Comparison of ENCODE assay signal across 1 cellular context in genomic region chr12:56041579-56042429, GRCh38.
TF ChIP-seq lines count a peak whose summit lies in the region.

RPS26 (plus strand) TSS chr12:56041918; CDS start chr12:56042167, 249 bp downstream.

TF ChIP-seq in HepG2, 621 proteins besides CTCF, POLR2A, EP300 and RAD21 (continued from another document and continues in another):
- TF ChIP-seq, protein P1, sequence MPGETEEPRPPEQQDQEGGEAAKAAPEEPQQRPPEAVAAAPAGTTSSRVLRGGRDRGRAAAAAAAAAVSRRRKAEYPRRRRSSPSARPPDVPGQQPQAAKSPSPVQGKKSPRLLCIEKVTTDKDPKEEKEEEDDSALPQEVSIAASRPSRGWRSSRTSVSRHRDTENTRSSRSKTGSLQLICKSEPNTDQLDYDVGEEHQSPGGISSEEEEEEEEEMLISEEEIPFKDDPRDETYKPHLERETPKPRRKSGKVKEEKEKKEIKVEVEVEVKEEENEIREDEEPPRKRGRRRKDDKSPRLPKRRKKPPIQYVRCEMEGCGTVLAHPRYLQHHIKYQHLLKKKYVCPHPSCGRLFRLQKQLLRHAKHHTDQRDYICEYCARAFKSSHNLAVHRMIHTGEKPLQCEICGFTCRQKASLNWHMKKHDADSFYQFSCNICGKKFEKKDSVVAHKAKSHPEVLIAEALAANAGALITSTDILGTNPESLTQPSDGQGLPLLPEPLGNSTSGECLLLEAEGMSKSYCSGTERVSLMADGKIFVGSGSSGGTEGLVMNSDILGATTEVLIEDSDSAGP (CRISPR knock-in tag; IDR thresholded peaks at IDR 0.05; ENCODE audit: borderline replicate concordance), result peak; percentile 84; the same call in 1 of the 2 replicates
- TF ChIP-seq NPAS2 (CRISPR knock-in tag; IDR thresholded peaks at IDR 0.05; ENCODE audit: borderline replicate concordance) (no peak), ZNF691 (CRISPR knock-in tag; IDR thresholded peaks at IDR 0.05; ENCODE audit: borderline replicate concordance, low read depth) (0 out of 2 replicates have a peak, but pooled peaks have one; percentile 11), MED8 (CRISPR knock-in tag; IDR thresholded peaks at IDR 0.05; ENCODE audit: insufficient replicate concordance) (no peak), SIN3B (IDR thresholded peaks at IDR 0.05; ENCODE audit: low read length) (0 out of 2 replicates have a peak, but pooled peaks have one; percentile 53), ZNF34 (CRISPR knock-in tag; IDR thresholded peaks at IDR 0.05; ENCODE audit: borderline replicate concordance) (no peak), SIN3A (IDR thresholded peaks at IDR 0.05; ENCODE audit: borderline replicate concordance, low read depth, low read length) (0 out of 2 replicates have a peak, but pooled peaks have one; percentile 76), SOX5 (CRISPR knock-in tag; IDR thresholded peaks at IDR 0.05; ENCODE audit: borderline replicate concordance) (peak; percentile 57; the same call in 1 of the 2 replicates), LCORL (IDR thresholded peaks at IDR 0.05) (no peak), LCORL (CRISPR knock-in tag; IDR thresholded peaks at IDR 0.05) (0 out of 2 replicates have a peak, but pooled peaks have one; percentile 3), TBP (CRISPR knock-in tag; IDR thresholded peaks at IDR 0.05) (no peak), NCOR1 (IDR thresholded peaks at IDR 0.05; ENCODE audit: borderline replicate concordance, low read length) (peak; percentile 47; the same call in 1 of the 2 replicates), FOXC1 (CRISPR knock-in tag; IDR thresholded peaks at IDR 0.05; ENCODE audit: borderline replicate concordance) (0 out of 2 replicates have a peak, but pooled peaks have one; percentile 31), ZNF577 (CRISPR knock-in tag; IDR thresholded peaks at IDR 0.05; ENCODE audit: borderline replicate concordance, low read depth) (no peak), SP1 (IDR thresholded peaks at IDR 0.05) (no peak), SP1 (CRISPR knock-in tag; IDR thresholded peaks at IDR 0.05) (peak; percentile 78), ARID4A (CRISPR knock-in tag; IDR thresholded peaks at IDR 0.05; ENCODE audit: borderline replicate concordance) (peak; percentile 90), SMARCC2 (IDR thresholded peaks at IDR 0.05) (no peak), ZNF101 (CRISPR knock-in tag; IDR thresholded peaks at IDR 0.05; ENCODE audit: borderline replicate concordance, low read depth) (no peak), MAX (IDR thresholded peaks at IDR 0.05) (peak; percentile 83), SRSF9 (IDR thresholded peaks at IDR 0.05; ENCODE audit: borderline replicate concordance, insufficient read depth, low read depth, low read length, poor library complexity, severe bottlenecking) (no peak), SMC3 (IDR thresholded peaks at IDR 0.05; ENCODE audit: low read length) (peak; percentile 39; the same call in 1 of the 2 replicates), LBX2 (CRISPR knock-in tag; IDR thresholded peaks at IDR 0.05; ENCODE audit: borderline replicate concordance) (no peak), ZNF737 (CRISPR knock-in tag; IDR thresholded peaks at IDR 0.05; ENCODE audit: borderline replicate concordance) (0 out of 2 replicates have a peak, but pooled peaks have one; percentile 22), ZNF597 (CRISPR knock-in tag; IDR thresholded peaks at IDR 0.05) (no peak), ZNF572 (CRISPR knock-in tag; IDR thresholded peaks at IDR 0.05) (no peak; the same call in 1 of the 2 replicates)
- TF ChIP-seq, protein P2, sequence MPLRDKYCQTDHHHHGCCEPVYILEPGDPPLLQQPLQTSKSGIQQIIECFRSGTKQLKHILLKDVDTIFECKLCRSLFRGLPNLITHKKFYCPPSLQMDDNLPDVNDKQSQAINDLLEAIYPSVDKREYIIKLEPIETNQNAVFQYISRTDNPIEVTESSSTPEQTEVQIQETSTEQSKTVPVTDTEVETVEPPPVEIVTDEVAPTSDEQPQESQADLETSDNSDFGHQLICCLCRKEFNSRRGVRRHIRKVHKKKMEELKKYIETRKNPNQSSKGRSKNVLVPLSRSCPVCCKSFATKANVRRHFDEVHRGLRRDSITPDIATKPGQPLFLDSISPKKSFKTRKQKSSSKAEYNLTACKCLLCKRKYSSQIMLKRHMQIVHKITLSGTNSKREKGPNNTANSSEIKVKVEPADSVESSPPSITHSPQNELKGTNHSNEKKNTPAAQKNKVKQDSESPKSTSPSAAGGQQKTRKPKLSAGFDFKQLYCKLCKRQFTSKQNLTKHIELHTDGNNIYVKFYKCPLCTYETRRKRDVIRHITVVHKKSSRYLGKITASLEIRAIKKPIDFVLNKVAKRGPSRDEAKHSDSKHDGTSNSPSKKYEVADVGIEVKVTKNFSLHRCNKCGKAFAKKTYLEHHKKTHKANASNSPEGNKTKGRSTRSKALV (CRISPR knock-in tag; IDR thresholded peaks at IDR 0.05), result peak; percentile 54; the same call in 1 of the 2 replicates
- TF ChIP-seq, protein P3, sequence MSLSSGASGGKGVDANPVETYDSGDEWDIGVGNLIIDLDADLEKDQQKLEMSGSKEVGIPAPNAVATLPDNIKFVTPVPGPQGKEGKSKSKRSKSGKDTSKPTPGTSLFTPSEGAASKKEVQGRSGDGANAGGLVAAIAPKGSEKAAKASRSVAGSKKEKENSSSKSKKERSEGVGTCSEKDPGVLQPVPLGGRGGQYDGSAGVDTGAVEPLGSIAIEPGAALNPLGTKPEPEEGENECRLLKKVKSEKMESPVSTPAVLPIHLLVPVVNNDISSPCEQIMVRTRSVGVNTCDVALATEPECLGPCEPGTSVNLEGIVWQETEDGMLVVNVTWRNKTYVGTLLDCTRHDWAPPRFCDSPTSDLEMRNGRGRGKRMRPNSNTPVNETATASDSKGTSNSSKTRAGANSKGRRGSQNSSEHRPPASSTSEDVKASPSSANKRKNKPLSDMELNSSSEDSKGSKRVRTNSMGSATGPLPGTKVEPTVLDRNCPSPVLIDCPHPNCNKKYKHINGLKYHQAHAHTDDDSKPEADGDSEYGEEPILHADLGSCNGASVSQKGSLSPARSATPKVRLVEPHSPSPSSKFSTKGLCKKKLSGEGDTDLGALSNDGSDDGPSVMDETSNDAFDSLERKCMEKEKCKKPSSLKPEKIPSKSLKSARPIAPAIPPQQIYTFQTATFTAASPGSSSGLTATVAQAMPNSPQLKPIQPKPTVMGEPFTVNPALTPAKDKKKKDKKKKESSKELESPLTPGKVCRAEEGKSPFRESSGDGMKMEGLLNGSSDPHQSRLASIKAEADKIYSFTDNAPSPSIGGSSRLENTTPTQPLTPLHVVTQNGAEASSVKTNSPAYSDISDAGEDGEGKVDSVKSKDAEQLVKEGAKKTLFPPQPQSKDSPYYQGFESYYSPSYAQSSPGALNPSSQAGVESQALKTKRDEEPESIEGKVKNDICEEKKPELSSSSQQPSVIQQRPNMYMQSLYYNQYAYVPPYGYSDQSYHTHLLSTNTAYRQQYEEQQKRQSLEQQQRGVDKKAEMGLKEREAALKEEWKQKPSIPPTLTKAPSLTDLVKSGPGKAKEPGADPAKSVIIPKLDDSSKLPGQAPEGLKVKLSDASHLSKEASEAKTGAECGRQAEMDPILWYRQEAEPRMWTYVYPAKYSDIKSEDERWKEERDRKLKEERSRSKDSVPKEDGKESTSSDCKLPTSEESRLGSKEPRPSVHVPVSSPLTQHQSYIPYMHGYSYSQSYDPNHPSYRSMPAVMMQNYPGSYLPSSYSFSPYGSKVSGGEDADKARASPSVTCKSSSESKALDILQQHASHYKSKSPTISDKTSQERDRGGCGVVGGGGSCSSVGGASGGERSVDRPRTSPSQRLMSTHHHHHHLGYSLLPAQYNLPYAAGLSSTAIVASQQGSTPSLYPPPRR (CRISPR knock-in tag; IDR thresholded peaks at IDR 0.05; ENCODE audit: borderline replicate concordance), result no peak
- TF ChIP-seq, protein P4, sequence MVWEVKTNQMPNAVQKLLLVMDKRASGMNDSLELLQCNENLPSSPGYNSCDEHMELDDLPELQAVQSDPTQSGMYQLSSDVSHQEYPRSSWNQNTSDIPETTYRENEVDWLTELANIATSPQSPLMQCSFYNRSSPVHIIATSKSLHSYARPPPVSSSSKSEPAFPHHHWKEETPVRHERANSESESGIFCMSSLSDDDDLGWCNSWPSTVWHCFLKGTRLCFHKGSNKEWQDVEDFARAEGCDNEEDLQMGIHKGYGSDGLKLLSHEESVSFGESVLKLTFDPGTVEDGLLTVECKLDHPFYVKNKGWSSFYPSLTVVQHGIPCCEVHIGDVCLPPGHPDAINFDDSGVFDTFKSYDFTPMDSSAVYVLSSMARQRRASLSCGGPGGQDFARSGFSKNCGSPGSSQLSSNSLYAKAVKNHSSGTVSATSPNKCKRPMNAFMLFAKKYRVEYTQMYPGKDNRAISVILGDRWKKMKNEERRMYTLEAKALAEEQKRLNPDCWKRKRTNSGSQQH (CRISPR knock-in tag; IDR thresholded peaks at IDR 0.05; ENCODE audit: low read depth), result peak; percentile 54; the same call in 1 of the 2 replicates
- TF ChIP-seq, protein P5, sequence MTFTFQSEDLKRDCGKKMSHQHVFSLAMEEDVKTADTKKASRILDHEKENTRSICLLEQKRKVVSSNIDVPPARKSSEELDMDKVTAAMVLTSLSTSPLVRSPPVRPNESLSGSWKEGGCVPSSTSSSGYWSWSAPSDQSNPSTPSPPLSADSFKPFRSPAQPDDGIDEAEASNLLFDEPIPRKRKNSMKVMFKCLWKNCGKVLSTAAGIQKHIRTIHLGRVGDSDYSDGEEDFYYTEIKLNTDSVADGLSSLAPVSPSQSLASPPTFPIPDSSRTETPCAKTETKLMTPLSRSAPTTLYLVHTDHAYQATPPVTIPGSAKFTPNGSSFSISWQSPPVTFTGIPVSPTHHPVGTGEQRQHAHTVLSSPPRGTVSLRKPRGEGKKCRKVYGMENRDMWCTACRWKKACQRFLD (CRISPR knock-in tag; IDR thresholded peaks at IDR 0.05; ENCODE audit: borderline replicate concordance), result peak; percentile 72; the same call in 1 of the 2 replicates
- TF ChIP-seq, protein P6, sequence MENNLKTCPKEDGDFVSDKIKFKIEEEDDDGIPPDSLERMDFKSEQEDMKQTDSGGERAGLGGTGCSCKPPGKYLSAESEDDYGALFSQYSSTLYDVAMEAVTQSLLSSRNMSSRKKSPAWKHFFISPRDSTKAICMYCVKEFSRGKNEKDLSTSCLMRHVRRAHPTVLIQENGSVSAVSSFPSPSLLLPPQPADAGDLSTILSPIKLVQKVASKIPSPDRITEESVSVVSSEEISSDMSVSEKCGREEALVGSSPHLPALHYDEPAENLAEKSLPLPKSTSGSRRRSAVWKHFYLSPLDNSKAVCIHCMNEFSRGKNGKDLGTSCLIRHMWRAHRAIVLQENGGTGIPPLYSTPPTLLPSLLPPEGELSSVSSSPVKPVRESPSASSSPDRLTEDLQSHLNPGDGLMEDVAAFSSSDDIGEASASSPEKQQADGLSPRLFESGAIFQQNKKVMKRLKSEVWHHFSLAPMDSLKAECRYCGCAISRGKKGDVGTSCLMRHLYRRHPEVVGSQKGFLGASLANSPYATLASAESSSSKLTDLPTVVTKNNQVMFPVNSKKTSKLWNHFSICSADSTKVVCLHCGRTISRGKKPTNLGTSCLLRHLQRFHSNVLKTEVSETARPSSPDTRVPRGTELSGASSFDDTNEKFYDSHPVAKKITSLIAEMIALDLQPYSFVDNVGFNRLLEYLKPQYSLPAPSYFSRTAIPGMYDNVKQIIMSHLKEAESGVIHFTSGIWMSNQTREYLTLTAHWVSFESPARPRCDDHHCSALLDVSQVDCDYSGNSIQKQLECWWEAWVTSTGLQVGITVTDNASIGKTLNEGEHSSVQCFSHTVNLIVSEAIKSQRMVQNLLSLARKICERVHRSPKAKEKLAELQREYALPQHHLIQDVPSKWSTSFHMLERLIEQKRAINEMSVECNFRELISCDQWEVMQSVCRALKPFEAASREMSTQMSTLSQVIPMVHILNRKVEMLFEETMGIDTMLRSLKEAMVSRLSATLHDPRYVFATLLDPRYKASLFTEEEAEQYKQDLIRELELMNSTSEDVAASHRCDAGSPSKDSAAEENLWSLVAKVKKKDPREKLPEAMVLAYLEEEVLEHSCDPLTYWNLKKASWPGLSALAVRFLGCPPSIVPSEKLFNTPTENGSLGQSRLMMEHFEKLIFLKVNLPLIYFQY (CRISPR knock-in tag; IDR thresholded peaks at IDR 0.05; ENCODE audit: borderline replicate concordance), result no peak
